ENCODE assay signal across 19 cellular contexts in the genomic region with DNA sequence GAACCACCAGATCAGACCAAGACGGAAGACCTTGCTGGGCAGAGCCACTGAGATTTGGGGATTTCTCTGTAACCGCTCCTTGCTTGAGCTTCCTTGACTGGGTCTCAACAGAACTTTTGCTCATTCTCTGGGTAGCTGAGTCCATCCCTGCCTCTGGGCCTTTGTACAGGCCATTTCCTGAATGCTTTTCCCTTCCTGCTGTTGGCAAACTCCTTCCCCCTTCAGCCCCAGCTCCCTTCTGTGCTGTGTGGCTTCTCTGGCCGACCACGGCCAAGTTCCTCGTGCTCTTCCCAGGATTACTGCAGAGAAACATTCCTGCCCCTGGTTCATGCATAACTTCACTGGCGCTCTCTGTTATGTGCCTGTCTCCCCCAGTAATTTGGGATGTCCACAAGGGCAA.
"Had no signal": no experiment of that assay in that cellular context is flagged by ENCODE, and none has a peak within 500 bp of the region (broad histone marks: within the 10 kb centered on the region; RNA-seq: fewer than 3 reads in every experiment).

No MANE protein-coding gene starts in this region.

- ATAC-seq: foreskin keratinocyte, left cardiac atrium, left lung, left ventricle myocardium superior, lower lobe of right lung, mucosa of descending colon had no signal

- H3K27me3 ChIP-seq: colonic mucosa, hepatocyte had no signal

- H3K4me3 ChIP-seq: colonic mucosa, dorsolateral prefrontal cortex, esophagus muscularis mucosa, hepatocyte, left lung, lower lobe of right lung, mucosa of descending colon had no signal

- H2AFZ ChIP-seq: hepatocyte had no signal

- H3K36me3 ChIP-seq: colonic mucosa, esophagus muscularis mucosa, left lung, lower lobe of right lung had no signal

- DNase-seq: colonic mucosa; dermis blood vessel endothelial cell; dorsolateral prefrontal cortex; effector CD4-positive, alpha-beta T cell; effector memory CD4-positive, alpha-beta T cell; foreskin keratinocyte; glutamatergic neuron; head of caudate nucleus; hypothalamus; immature natural killer cell; left cardiac atrium; left lung; left ventricle myocardium superior; lower lobe of right lung; mesenchymal stem cell; mucosa of descending colon; naive B cell had no signal

- H3K4me1 ChIP-seq: colonic mucosa, esophagus muscularis mucosa, foreskin keratinocyte, left lung, lower lobe of right lung had no signal

- H3K27ac ChIP-seq: colonic mucosa, dorsolateral prefrontal cortex, esophagus muscularis mucosa, foreskin keratinocyte, hepatocyte, left lung, lower lobe of right lung had no signal

- H3K9me3 ChIP-seq: colonic mucosa, esophagus muscularis mucosa, left lung, lower lobe of right lung, mucosa of descending colon had no signal

- H3K4me2 ChIP-seq: hepatocyte had no signal

- H3K79me2 ChIP-seq: hepatocyte had no signal
